ENCODE assay signal across 1 cellular context in genomic region chr20:10651227-10651990, GRCh38.
TF ChIP-seq lines count a peak whose summit lies in the region.

No MANE protein-coding gene starts in this region.

TF ChIP-seq in K562, 482 proteins besides CTCF, POLR2A, EP300 and RAD21 (continued from another document):
- TF ChIP-seq CHD7 (IDR thresholded peaks at IDR 0.05; ENCODE audit: low read depth, low read length) (no peak), ZNF277 (CRISPR knock-in tag; IDR thresholded peaks at IDR 0.05; ENCODE audit: borderline replicate concordance) (no peak), USF2 (CRISPR knock-in tag; IDR thresholded peaks at IDR 0.05) (no peak)
